In genomic region chr13:99636728-99637353, GRCh38 we compare ENCODE assay signal across 14 cellular contexts. TPM values are rescaled to one million over a fixed set of nuclear protein-coding genes. Genes with fewer than 3 reads are reported as not detected.
DNase-seq lines count a peak whose midpoint lies in the region; ATAC-seq and TF ChIP-seq lines count a peak whose summit lies in the region.
"Had no signal": no experiment of that assay in that cellular context is flagged by ENCODE, and none has a peak within 500 bp of the region (broad histone marks: within the 10 kb centered on the region; RNA-seq: fewer than 3 reads in every experiment).

No MANE protein-coding gene starts in this region.

- H3K27ac Mint-ChIP-seq in stimulated activated memory B cell treated with anti-CD40 and anti-IgM and Interleukin-4, amounts not matched to agents 10 μg/mL and 1 μg/mL and 100 μg/mL, for 72 hours = peak overlapping the region; percentile 58
- no peak overlapping the region for H3K27ac Mint-ChIP-seq in activated CD4-positive, alpha-beta memory T cell treated with anti-CD3 and anti-CD28 coated beads for 36 hours
- H3K27ac Mint-ChIP-seq: activated naive CD8-positive, alpha-beta T cell treated with anti-CD3 and anti-CD28 coated beads, Interleukin-2, amount 10 ng/mL, durations not matched to agents 7 days and 5 days had no signal

- H3K27me3 Mint-ChIP-seq in stimulated activated memory B cell treated with anti-CD40 and anti-IgM and Interleukin-4, amounts not matched to agents 10 μg/mL and 1 μg/mL and 100 μg/mL, for 72 hours = no peaks in the 10 kb centered on the region
- no peaks in the 10 kb centered on the region for H3K27me3 Mint-ChIP-seq in activated CD4-positive, alpha-beta memory T cell treated with anti-CD3 and anti-CD28 coated beads for 36 hours
- H3K27me3 Mint-ChIP-seq: activated naive CD8-positive, alpha-beta T cell treated with anti-CD3 and anti-CD28 coated beads, Interleukin-2, amount 10 ng/mL, durations not matched to agents 7 days and 5 days had no signal

- POLR2A ChIA-PET in activated CD4-positive, alpha-beta memory T cell treated with anti-CD3 and anti-CD28 coated beads for 36 hours (lab: Charles Lee) = no interaction called here

- H3K79me2 ChIP-seq in hepatocyte = no peaks in the 10 kb centered on the region

- WGBS in hepatocyte (ENCODE audit: low lambda C conversion rate, missing lambda C conversion rate) = 97% methylated on average over 7 of the region's 7 CpGs

- intact Hi-C loops in activated CD4-positive, alpha-beta memory T cell treated with anti-CD3 and anti-CD28 coated beads for 36 hours (cut with micrococcal nuclease) = no loop called here

- H3K4me3 ChIP-seq in hepatocyte = no peak overlapping the region
- H3K4me3 ChIP-seq: pancreas, upper lobe of left lung had no signal

- no peaks in the 10 kb centered on the region for H3K9me2 ChIP-seq in hepatocyte (replicated peaks; ENCODE audit: insufficient read depth)

- H4K20me1 ChIP-seq in hepatocyte (ENCODE audit: insufficient read depth, poor library complexity, severe bottlenecking) = no peaks in the 10 kb centered on the region

- no peak overlapping the region for H3K27ac ChIP-seq in hepatocyte
- H3K27ac ChIP-seq: pancreas, upper lobe of left lung had no signal

- no peaks in the 10 kb centered on the region for H3K9me3 ChIP-seq in hepatocyte (ENCODE audit: low read depth)
- H3K9me3 ChIP-seq: pancreas, upper lobe of left lung had no signal

- H3K4me3 Mint-ChIP-seq in stimulated activated memory B cell treated with anti-CD40 and anti-IgM and Interleukin-4, amounts not matched to agents 10 μg/mL and 1 μg/mL and 100 μg/mL, for 72 hours = no peak overlapping the region
- no peak overlapping the region for H3K4me3 Mint-ChIP-seq in activated CD4-positive, alpha-beta memory T cell treated with anti-CD3 and anti-CD28 coated beads for 36 hours
- H3K4me3 Mint-ChIP-seq: activated naive CD8-positive, alpha-beta T cell treated with anti-CD3 and anti-CD28 coated beads, Interleukin-2, amount 10 ng/mL, durations not matched to agents 7 days and 5 days had no signal

- peaks cover 5% of the 10 kb centered on the region for H3K9me3 Mint-ChIP-seq in stimulated activated memory B cell treated with anti-CD40 and anti-IgM and Interleukin-4, amounts not matched to agents 10 μg/mL and 1 μg/mL and 100 μg/mL, for 72 hours
- H3K9me3 Mint-ChIP-seq in activated CD4-positive, alpha-beta memory T cell treated with anti-CD3 and anti-CD28 coated beads for 36 hours = no peaks in the 10 kb centered on the region
- H3K9me3 Mint-ChIP-seq: activated naive CD8-positive, alpha-beta T cell treated with anti-CD3 and anti-CD28 coated beads, Interleukin-2, amount 10 ng/mL, durations not matched to agents 7 days and 5 days had no signal

- CTCF ChIA-PET in activated CD4-positive, alpha-beta memory T cell treated with anti-CD3 and anti-CD28 coated beads for 36 hours (lab: Charles Lee) = interaction anchor here (1.5 kb wide), 1 partner anchor 19 kb away, joined by 4 read pairs; no protein-coding TSS in a partner anchor

- no peak for TF ChIP-seq CTCF in hepatocyte (IDR thresholded peaks at IDR 0.05; ENCODE audit: poor library complexity)

- peaks cover 6% of the 10 kb centered on the region for H3K4me1 ChIP-seq in hepatocyte (ENCODE audit: insufficient read depth)
- H3K4me1 ChIP-seq: pancreas, upper lobe of left lung had no signal

- H3K4me2 ChIP-seq in hepatocyte = no peak overlapping the region

- no peak overlapping the region for H2AFZ ChIP-seq in hepatocyte

- H3K36me3 ChIP-seq in hepatocyte (replicated peaks; ENCODE audit: insufficient read depth, low read depth) = no peaks in the 10 kb centered on the region
- H3K36me3 ChIP-seq: pancreas, upper lobe of left lung had no signal

- peaks cover 5% of the 10 kb centered on the region for H3K36me3 Mint-ChIP-seq in stimulated activated memory B cell treated with anti-CD40 and anti-IgM and Interleukin-4, amounts not matched to agents 10 μg/mL and 1 μg/mL and 100 μg/mL, for 72 hours
- H3K36me3 Mint-ChIP-seq in activated CD4-positive, alpha-beta memory T cell treated with anti-CD3 and anti-CD28 coated beads for 36 hours = no peaks in the 10 kb centered on the region
- H3K36me3 Mint-ChIP-seq: activated naive CD8-positive, alpha-beta T cell treated with anti-CD3 and anti-CD28 coated beads, Interleukin-2, amount 10 ng/mL, durations not matched to agents 7 days and 5 days had no signal

- peak; percentile 53 for ATAC-seq in GM19025 (IDR thresholded peaks at IDR 0.05; ENCODE audit: low read depth, unreplicated experiment)
- peak; percentile 85 for ATAC-seq in GM21737 (IDR thresholded peaks at IDR 0.05; ENCODE audit: unreplicated experiment)
- peak; percentile 85 for ATAC-seq in HG03135 (IDR thresholded peaks at IDR 0.05; ENCODE audit: unreplicated experiment)
- peak; percentile 77 for ATAC-seq in stimulated activated memory B cell treated with anti-CD40 and anti-IgM and Interleukin-4, amounts not matched to agents 10 μg/mL and 1 μg/mL and 100 μg/mL, for 72 hours
- ATAC-seq: pancreas had no signal

- no peaks in the 10 kb centered on the region for H3K27me3 ChIP-seq in hepatocyte
- H3K27me3 ChIP-seq: pancreas, upper lobe of left lung had no signal

- peaks cover 25% of the 10 kb centered on the region for H3K4me1 Mint-ChIP-seq in stimulated activated memory B cell treated with anti-CD40 and anti-IgM and Interleukin-4, amounts not matched to agents 10 μg/mL and 1 μg/mL and 100 μg/mL, for 72 hours
- no peaks in the 10 kb centered on the region for H3K4me1 Mint-ChIP-seq in activated CD4-positive, alpha-beta memory T cell treated with anti-CD3 and anti-CD28 coated beads for 36 hours (ENCODE audit: low read depth)
- H3K4me1 Mint-ChIP-seq: activated naive CD8-positive, alpha-beta T cell treated with anti-CD3 and anti-CD28 coated beads, Interleukin-2, amount 10 ng/mL, durations not matched to agents 7 days and 5 days had no signal

- no peak for DNase-seq in islet precursor cell
- DNase-seq in hepatocyte (ENCODE audit: low spot score) = no peak
- no peak for DNase-seq in activated CD4-positive, alpha-beta memory T cell treated with anti-CD3 and anti-CD28 coated beads for 36 hours
- DNase-seq in DMS153 (lab: John Stamatoyannopoulos, UW) = no peak
- DNase-seq: activated naive CD8-positive, alpha-beta T cell treated with anti-CD3 and anti-CD28 coated beads, Interleukin-2, amount 10 ng/mL, durations not matched to agents 7 days and 5 days; cerebellar nuclear complex; HCEC 1CT; NCI-H1105; pancreas; upper lobe of left lung had no signal

RNA-seq across cellular contexts. Expression of gene CLYBL, which starts 30.4 kb away (rescaled TPM):
- 10.0 TPM in 2 replicates for total RNA-seq in hepatocyte
- polyA plus RNA-seq in hepatocyte = 11.4 and 12.1 TPM in 2 replicates
- 1 to 10 TPM; 5.4 TPM for total RNA-seq in activated CD4-positive, alpha-beta memory T cell treated with anti-CD3 and anti-CD28 coated beads for 36 hours
